Comparison of ENCODE assay signal across 33 cellular contexts in genomic region chr2:53091183-53091582, GRCh38.
"Had no signal": no experiment of that assay in that cellular context is flagged by ENCODE, and none has a peak within 500 bp of the region (broad histone marks: within the 10 kb centered on the region; RNA-seq: fewer than 3 reads in every experiment).

No MANE protein-coding gene starts in this region.

- H3K4me3 ChIP-seq: cardiac muscle cell, MG63 had no signal

- H3K4me3 Mint-ChIP-seq: activated B cell treated with CpG ODN at 0.5 μM for 24 hours; activated naive CD4-positive, alpha-beta T cell treated with anti-CD3 and anti-CD28 coated beads, Interleukin-2, amount 10 ng/mL, durations not matched to agents 7 days and 5 days; activated naive CD8-positive, alpha-beta T cell; activated naive CD8-positive, alpha-beta T cell treated with anti-CD3 and anti-CD28 coated beads, Interleukin-2, amount 50 U/mL, for 24 hours; activated T-cell treated with anti-CD3 and anti-CD28 coated beads, Interleukin-2, amount 50 U/mL, for 4 hours; activated T-helper 1 cell treated with anti-CD3 and anti-CD28 coated beads, Interleukin-12 subunit alpha, Interleukin-12 subunit beta, Interleukin-2, Interleukin-4 antibody, amounts not matched to agents 30 ng/mL and 10 ng/mL and 1 ng/mL, durations not matched to agents 14 hours and 24 hours and 36 hours; brain; central memory CD8-positive, alpha-beta T cell; IgD-negative memory B cell had no signal

- H3K27me3 ChIP-seq: cardiac muscle cell, MG63 had no signal

- ATAC-seq: activated naive CD8-positive, alpha-beta T cell treated with anti-CD3 and anti-CD28 coated beads, Interleukin-2, amount 50 U/mL, for 24 hours; activated T-cell treated with anti-CD3 and anti-CD28 coated beads, Interleukin-2, amount 50 U/mL, for 4 hours had no signal

- H3K27me3 Mint-ChIP-seq: activated B cell treated with CpG ODN at 0.5 μM for 24 hours; activated naive CD4-positive, alpha-beta T cell treated with anti-CD3 and anti-CD28 coated beads, Interleukin-2, amount 10 ng/mL, durations not matched to agents 7 days and 5 days; activated naive CD8-positive, alpha-beta T cell treated with anti-CD3 and anti-CD28 coated beads, Interleukin-2, amount 50 U/mL, for 24 hours; brain; central memory CD8-positive, alpha-beta T cell; IgD-negative memory B cell had no signal

- H3K9me3 Mint-ChIP-seq: activated B cell treated with CpG ODN at 0.5 μM for 24 hours; activated naive CD8-positive, alpha-beta T cell treated with anti-CD3 and anti-CD28 coated beads, Interleukin-2, amount 50 U/mL, for 24 hours; activated T-cell treated with anti-CD3 and anti-CD28 coated beads, Interleukin-2, amount 50 U/mL, for 4 hours; activated T-helper 1 cell treated with anti-CD3 and anti-CD28 coated beads, Interleukin-12 subunit alpha, Interleukin-12 subunit beta, Interleukin-2, Interleukin-4 antibody, amounts not matched to agents 30 ng/mL and 10 ng/mL and 1 ng/mL, durations not matched to agents 14 hours and 24 hours and 36 hours had no signal

- H3K36me3 Mint-ChIP-seq: activated naive CD4-positive, alpha-beta T cell treated with anti-CD3 and anti-CD28 coated beads, Interleukin-2, amount 10 ng/mL, durations not matched to agents 7 days and 5 days; activated naive CD8-positive, alpha-beta T cell; brain; IgD-negative memory B cell had no signal

- H3K4me1 Mint-ChIP-seq: activated B cell treated with CpG ODN at 0.5 μM for 24 hours; activated naive CD4-positive, alpha-beta T cell treated with anti-CD3 and anti-CD28 coated beads, Interleukin-2, amount 10 ng/mL, durations not matched to agents 7 days and 5 days; activated naive CD8-positive, alpha-beta T cell treated with anti-CD3 and anti-CD28 coated beads, Interleukin-2, amount 50 U/mL, for 24 hours; brain; central memory CD8-positive, alpha-beta T cell; IgD-negative memory B cell had no signal

- H3K27ac Mint-ChIP-seq: activated B cell treated with CpG ODN at 0.5 μM for 24 hours; activated naive CD4-positive, alpha-beta T cell treated with anti-CD3 and anti-CD28 coated beads, Interleukin-2, amount 10 ng/mL, durations not matched to agents 7 days and 5 days; activated naive CD8-positive, alpha-beta T cell; activated naive CD8-positive, alpha-beta T cell treated with anti-CD3 and anti-CD28 coated beads, Interleukin-2, amount 50 U/mL, for 24 hours; activated T-helper 1 cell treated with anti-CD3 and anti-CD28 coated beads, Interleukin-12 subunit alpha, Interleukin-12 subunit beta, Interleukin-2, Interleukin-4 antibody, amounts not matched to agents 30 ng/mL and 10 ng/mL and 1 ng/mL, durations not matched to agents 14 hours and 24 hours and 36 hours; brain; IgD-negative memory B cell had no signal

- H3K36me3 ChIP-seq: cardiac muscle cell, MG63 had no signal

- DNase-seq: activated B cell treated with CpG ODN at 0.5 μM for 24 hours; activated CD4-positive, alpha-beta T cell treated with anti-CD3 and anti-CD28 coated beads for 48 hours; activated CD4-positive, CD25-positive, alpha-beta regulatory T cell treated with anti-CD3 and anti-CD28 coated beads, Interleukin-2, amount 50 U/mL, for 72 hours; activated CD8-positive, alpha-beta memory T cell treated with anti-CD3 and anti-CD28 coated beads, Interleukin-2, amount 50 U/mL, for 4 hours; activated effector memory CD4-positive, alpha-beta T cell treated with Interleukin-2 at 50 U/mL for 16 hours; activated naive CD4-positive, alpha-beta T cell treated with anti-CD3 and anti-CD28 coated beads, Interleukin-2, amount 10 ng/mL, durations not matched to agents 7 days and 5 days; activated naive CD8-positive, alpha-beta T cell treated with anti-CD3 and anti-CD28 coated beads, Interleukin-2, amount 50 U/mL, for 24 hours; activated T-cell treated with anti-CD3 and anti-CD28 coated beads for 4 hours; activated T-cell treated with anti-CD3 and anti-CD28 coated beads, Interleukin-2, amount 50 U/mL, for 4 hours; anterior cingulate cortex; Karpas-422; KBM-7; MG63; NCI-H1048; NCI-H1105 treated with DMSO at 0.1 percent for 48 hours; NCI-H1436; NCI-H1694; NCI-H1930; NCI-H2081 treated with DMSO at 0.1 percent for 48 hours; NCI-H226; NCI-H446 treated with DMSO at 0.1 percent for 48 hours; NCI-H524; NCI-H69; NK-92 treated with Interleukin-12 subunit alpha and Interleukin-12 subunit beta, amount 100 ng/mL, for 24 hours; Right ventricle myocardium superior; SW 1271; T-helper 9 cell had no signal
